In the genomic region with DNA sequence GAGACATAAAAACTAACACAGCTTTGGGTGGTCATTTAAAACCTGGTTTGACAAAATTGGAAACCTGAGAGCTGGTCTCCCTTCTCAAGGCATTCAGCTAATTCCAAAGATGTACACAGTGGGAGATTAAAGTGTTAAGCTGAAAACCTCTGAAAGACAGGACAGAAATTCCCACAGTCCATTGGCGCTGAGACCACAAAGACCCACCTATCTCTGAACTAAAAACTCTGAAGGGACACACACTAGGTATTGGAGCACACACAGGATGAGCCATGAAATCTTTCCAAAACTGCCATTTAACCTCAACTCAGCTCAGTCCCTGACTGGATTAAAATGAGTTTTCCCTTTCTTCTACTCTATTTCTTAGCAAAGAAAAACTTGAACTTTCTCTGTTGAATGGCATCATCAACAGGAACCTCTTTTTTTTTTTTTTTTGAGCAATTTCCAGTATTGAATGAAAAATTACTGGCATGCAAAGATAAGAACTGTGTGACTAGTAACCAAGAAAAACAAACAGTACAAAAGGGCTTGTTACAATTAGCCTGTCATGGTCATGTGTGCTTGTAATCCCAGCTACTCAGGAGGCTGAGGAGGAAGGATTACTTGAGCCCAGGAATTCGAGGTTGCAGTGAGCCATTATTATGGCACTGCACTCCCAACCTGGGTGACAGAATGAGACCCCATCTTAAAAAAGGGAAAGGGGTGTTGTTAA, we compare ENCODE assay signal across 22 cellular contexts.
A peak's percentile ranks its signal among the peaks of the same experiment; 100 is the strongest.
DNase-seq lines count a peak whose midpoint lies in the region; ATAC-seq, FAIRE-seq and TF ChIP-seq lines count a peak whose summit lies in the region.
"Had no signal": no experiment of that assay in that cellular context is flagged by ENCODE, and none has a peak within 500 bp of the region (broad histone marks: within the 10 kb centered on the region; RNA-seq: fewer than 3 reads in every experiment).

No MANE protein-coding gene starts in this region.

- CTCF ChIA-PET in A549 (lab: Yijun Ruan, JAX) = interaction anchor here (0.6 to 1.2 kb wide), 2 partner anchors 11 to 545 kb away, joined by 3 to 4 read pairs; no protein-coding TSS in a partner anchor

- no peaks in the 10 kb centered on the region for H3K4me1 ChIP-seq in A549
- H3K4me1 ChIP-seq: Peyer's patch, vagina had no signal

- no peak overlapping the region for H3K4me2 ChIP-seq in A549

- no peak overlapping the region for H3K4me3 ChIP-seq in A549
- H3K4me3 ChIP-seq: Peyer's patch, skin epidermis, vagina had no signal

- peak; percentile 24 to 53; a peak in 3 of 6 replicates for ATAC-seq in A549
- ATAC-seq in GM21576 (IDR thresholded peaks at IDR 0.05; ENCODE audit: unreplicated experiment) = no peak
- ATAC-seq: stimulated activated naive B cell treated with anti-CD40 and anti-IgM and Interleukin-4, amounts not matched to agents 10 μg/mL and 1 μg/mL and 100 μg/mL, for 72 hours; T-cell had no signal

- H3K9me3 ChIP-seq in A549 = no peaks in the 10 kb centered on the region
- H3K9me3 ChIP-seq: neutrophil, Peyer's patch, vagina had no signal

- POLR2A ChIA-PET in A549 (lab: Yijun Ruan, JAX) = no interaction called here

- no peak overlapping the region for H3K27ac ChIP-seq in A549
- H3K27ac ChIP-seq: neutrophil, Peyer's patch, skin epidermis, vagina had no signal

- TF ChIP-seq CTCF in A549 (IDR thresholded peaks at IDR 0.05) = no peak

- no peak for TF ChIP-seq RAD21 in A549 (conservative IDR thresholded peaks at IDR 0.05 in 1 of 2, IDR thresholded peaks at IDR 0.05 in 1 of 2)

- WGBS in A549 (ENCODE audit: missing lambda C conversion rate) = 6% methylated on average over 2 of the region's 2 CpGs

- FAIRE-seq in A549 (lab: Jason Lieb, UNC) (no peak), islet of Langerhans (lab: Jason Lieb, UNC) (peak; percentile 38)

- peak in 1 of 2 experiments; percentile 7 for DNase-seq in A549 (ENCODE audit: low read depth in 1 of 2, low spot score in 1 of 2)
- DNase-seq in LHCN-M2 (ENCODE audit: low read depth) = peak; percentile 19
- peak; percentile 65 for DNase-seq in dermis blood vessel endothelial cell
- no peak for DNase-seq in stimulated activated naive CD4-positive, alpha-beta T cell treated with Interleukin-2 at 50 U/mL for 16 hours (lab: John Stamatoyannopoulos, UW)
- no peak for DNase-seq in NCI-H345 (lab: John Stamatoyannopoulos, UW)
- no peak for DNase-seq in NCI-H2171 (lab: John Stamatoyannopoulos, UW)
- DNase-seq: ACHN; activated B cell treated with CpG ODN at 0.5 μM for 24 hours; activated naive CD4-positive, alpha-beta T cell treated with Interleukin-2 at 50 U/mL for 16 hours; CD8-positive, alpha-beta memory T cell; erythroblast; KBM-7; NCI-H1436 treated with DMSO at 0.1 percent for 48 hours; NCI-H524 treated with DMSO at 0.1 percent for 48 hours; Peyer's patch; stimulated activated naive B cell treated with anti-CD40 and anti-IgM and Interleukin-4, amounts not matched to agents 10 μg/mL and 1 μg/mL and 100 μg/mL, for 72 hours; T-cell had no signal

- TF ChIP-seq EP300 in A549 (IDR thresholded peaks at IDR 0.05) = no peak

- no peak for TF ChIP-seq POLR2A in A549 (IDR thresholded peaks at IDR 0.05; ENCODE audit: low read length)

TF ChIP-seq in A549, 52 proteins besides CTCF, POLR2A, EP300 and RAD21:
- no peak for TF ChIP-seq KDM5A (IDR thresholded peaks at IDR 0.05)
- no peak for TF ChIP-seq MAZ (IDR thresholded peaks at IDR 0.05; ENCODE audit: borderline replicate concordance, low read depth, low read length)
- no peak for TF ChIP-seq EHMT2 (IDR thresholded peaks at IDR 0.05; ENCODE audit: low read depth)
- TF ChIP-seq ZC3H11A (IDR thresholded peaks at IDR 0.05) = no peak
- TF ChIP-seq MYC (IDR thresholded peaks at IDR 0.05; ENCODE audit: borderline replicate concordance, low read length) = no peak
- TF ChIP-seq RFX5 (IDR thresholded peaks at IDR 0.05) = no peak
- no peak for TF ChIP-seq FOSL2 (IDR thresholded peaks at IDR 0.05)
- no peak for TF ChIP-seq FOSL2 (CRISPR knock-in tag; IDR thresholded peaks at IDR 0.05)
- TF ChIP-seq JUN (IDR thresholded peaks at IDR 0.05) = no peak
- no peak for TF ChIP-seq POLR2AphosphoS2 (conservative IDR thresholded peaks at IDR 0.05; ENCODE audit: low read length)
- TF ChIP-seq BHLHE40 (IDR thresholded peaks at IDR 0.05; ENCODE audit: low read depth, low read length) = no peak
- TF ChIP-seq, protein P1, sequence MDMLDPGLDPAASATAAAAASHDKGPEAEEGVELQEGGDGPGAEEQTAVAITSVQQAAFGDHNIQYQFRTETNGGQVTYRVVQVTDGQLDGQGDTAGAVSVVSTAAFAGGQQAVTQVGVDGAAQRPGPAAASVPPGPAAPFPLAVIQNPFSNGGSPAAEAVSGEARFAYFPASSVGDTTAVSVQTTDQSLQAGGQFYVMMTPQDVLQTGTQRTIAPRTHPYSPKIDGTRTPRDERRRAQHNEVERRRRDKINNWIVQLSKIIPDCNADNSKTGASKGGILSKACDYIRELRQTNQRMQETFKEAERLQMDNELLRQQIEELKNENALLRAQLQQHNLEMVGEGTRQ (IDR thresholded peaks at IDR 0.05) = no peak
- TF ChIP-seq HOXB5 (CRISPR knock-in tag; IDR thresholded peaks at IDR 0.05) = no peak

Comparison
In these comparisons a context has a peak if more than half of its experiments do, and no peak if none do; other contexts are left out.
1. DNase-seq: peak in LHCN-M2 (single experiment) and dermis blood vessel endothelial cell (single experiment); none in stimulated activated naive CD4-positive, alpha-beta T cell treated with Interleukin-2 at 50 U/mL for 16 hours (single experiment), NCI-H345 (single experiment) and NCI-H2171 (single experiment).